ENCODE assay signal across 8 cellular contexts in the genomic region with DNA sequence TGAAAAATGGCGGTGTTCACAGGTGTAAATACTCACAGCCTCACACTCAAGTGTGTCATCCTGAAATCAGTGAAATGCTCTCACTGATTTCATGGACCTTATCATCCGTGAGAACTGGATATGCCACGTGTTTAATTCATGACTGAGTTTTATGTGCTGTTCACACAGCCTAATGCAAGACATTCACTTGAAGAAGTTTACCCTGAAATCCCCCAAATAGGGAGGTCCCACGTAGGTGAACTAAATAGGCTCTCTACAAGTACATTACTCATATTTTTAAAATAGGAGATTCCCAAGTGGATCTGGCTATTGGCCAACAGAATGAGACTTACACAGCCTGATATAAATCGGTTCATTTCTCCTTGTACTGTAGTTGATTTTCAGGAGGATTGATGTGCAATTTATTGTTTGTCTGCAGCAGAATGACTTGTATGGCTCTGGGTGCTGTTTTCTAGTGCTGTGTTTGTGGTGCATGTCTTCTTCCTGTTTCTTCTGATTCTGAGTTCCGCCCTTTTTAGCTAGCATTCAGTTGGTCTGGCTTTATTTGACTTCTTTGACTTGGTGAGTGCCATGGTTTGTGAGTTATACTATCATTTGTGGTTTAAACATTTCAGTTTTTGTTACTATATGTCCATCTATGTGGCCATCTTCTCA. TPM values are rescaled to one million over a fixed set of nuclear protein-coding genes. Genes with fewer than 3 reads are reported as not detected.
DNase-seq lines count a peak whose midpoint lies in the region; ATAC-seq and TF ChIP-seq lines count a peak whose summit lies in the region.

No MANE protein-coding gene starts in this region.

- ATAC-seq in HG03097 (IDR thresholded peaks at IDR 0.05; ENCODE audit: low FRiP score, unreplicated experiment): peak; percentile 37

- H3K36me3 ChIP-seq in spleen: no peaks in the 10 kb centered on the region

- H3K4me1 ChIP-seq in spleen: peaks cover 21 to 88% (median 64%) of the 10 kb centered on the region in 6 donors

- H3K27ac Mint-ChIP-seq in chondrocyte (ENCODE audit: unreplicated experiment): peak overlapping the region; percentile 53

- H3K9me3 Mint-ChIP-seq in chondrocyte (ENCODE audit: low read depth): peaks cover 10% of the 10 kb centered on the region

- peak; percentile 53 to 55 for DNase-seq in NCI-H524 (lab: John Stamatoyannopoulos, UW)
- no peak for DNase-seq in NCI-H524 treated with DMSO at 0.1 percent for 48 hours (lab: John Stamatoyannopoulos, UW)
- DNase-seq in chondrocyte (ENCODE audit: low spot score): no peak
- no peak for DNase-seq in spleen
- no peak for DNase-seq in NCI-H146 (lab: John Stamatoyannopoulos, UW)
- no peak for DNase-seq in central memory CD4-positive, alpha-beta T cell
- no peak for DNase-seq in HEK293T (ENCODE audit: extremely low spot score)

- CTCF ChIA-PET in HEK293T (lab: Yijun Ruan, JAX): no interaction called here

- peak overlapping the region in 2 of 8 donors; percentile 2 to 43 for H3K4me3 ChIP-seq in spleen

- peaks cover 3% of the 10 kb centered on the region for H3K36me3 Mint-ChIP-seq in chondrocyte (ENCODE audit: low read depth)

- H3K4me3 Mint-ChIP-seq in chondrocyte (ENCODE audit: unreplicated experiment): no peak overlapping the region

- H3K27me3 ChIP-seq in spleen (replicated peaks in 1 of 7): no peaks in the 10 kb centered on the region

- 56 to 58% (median 56%) methylated on average over 6 of the region's 6 CpGs for WGBS in spleen, 5 donors

- peak overlapping the region; percentile 11 to 84 (median 68) for H3K27ac ChIP-seq in spleen

- no peak for TF ChIP-seq CTCF in chondrocyte (IDR thresholded peaks at IDR 0.05)
- no peak for TF ChIP-seq CTCF in spleen (IDR thresholded peaks at IDR 0.05 in 8 of 11, conservative IDR thresholded peaks at IDR 0.05 in 3 of 11)

- TF ChIP-seq POLR2A in spleen (IDR thresholded peaks at IDR 0.05): no peak

- H3K9me3 ChIP-seq in spleen: peaks cover 0 to 11% (median 7%) of the 10 kb centered on the region in 8 donors

- peaks cover 80% of the 10 kb centered on the region for H3K4me1 Mint-ChIP-seq in chondrocyte (ENCODE audit: low read depth)

- intact Hi-C loops in spleen (cut with DNase I; ENCODE audit: low total_unique reads): no loop called here

- POLR2A ChIA-PET in HEK293T (lab: Yijun Ruan, JAX): interaction anchor here (3.3 kb wide), 1 partner anchor 12 kb away, joined by 13 read pairs; no protein-coding TSS in a partner anchor

- H3K27me3 Mint-ChIP-seq in chondrocyte (ENCODE audit: low read depth): no peaks in the 10 kb centered on the region

TF ChIP-seq in HEK293T, 16 proteins besides CTCF, POLR2A, EP300 and RAD21:
- TF ChIP-seq LEF1 (IDR thresholded peaks at IDR 0.05; ENCODE audit: borderline replicate concordance) (no peak), FOXA1 (IDR thresholded peaks at IDR 0.05) (no peak), SP1 (IDR thresholded peaks at IDR 0.05) (no peak), FOXK2 (IDR thresholded peaks at IDR 0.05) (no peak), ZNF384 (IDR thresholded peaks at IDR 0.05) (no peak), CTBP1 (IDR thresholded peaks at IDR 0.05; ENCODE audit: borderline replicate concordance) (no peak), ARNT (IDR thresholded peaks at IDR 0.05) (no peak), FOXM1 (IDR thresholded peaks at IDR 0.05; ENCODE audit: borderline replicate concordance) (no peak), NFRKB (IDR thresholded peaks at IDR 0.05) (no peak)
- TF ChIP-seq, protein P1, sequence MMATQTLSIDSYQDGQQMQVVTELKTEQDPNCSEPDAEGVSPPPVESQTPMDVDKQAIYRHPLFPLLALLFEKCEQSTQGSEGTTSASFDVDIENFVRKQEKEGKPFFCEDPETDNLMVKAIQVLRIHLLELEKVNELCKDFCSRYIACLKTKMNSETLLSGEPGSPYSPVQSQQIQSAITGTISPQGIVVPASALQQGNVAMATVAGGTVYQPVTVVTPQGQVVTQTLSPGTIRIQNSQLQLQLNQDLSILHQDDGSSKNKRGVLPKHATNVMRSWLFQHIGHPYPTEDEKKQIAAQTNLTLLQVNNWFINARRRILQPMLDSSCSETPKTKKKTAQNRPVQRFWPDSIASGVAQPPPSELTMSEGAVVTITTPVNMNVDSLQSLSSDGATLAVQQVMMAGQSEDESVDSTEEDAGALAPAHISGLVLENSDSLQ (IDR thresholded peaks at IDR 0.05): no peak

RNA-seq across cellular contexts. Expression of a gene that starts 25.1 kb away (rescaled TPM):
- total RNA-seq in chondrocyte: 200 to 271 TPM (median 217 TPM) in 3 replicates
- total RNA-seq in spleen: 100 to 1,000 TPM; 139 to 280 (median 214) TPM
- polyA plus RNA-seq in spleen: 10 to 100 TPM; 21.5 to 63.1 (median 55.2) TPM

Comparison
In these comparisons a context has a peak if more than half of its experiments do, and no peak if none do; other contexts are left out.
1. DNase-seq: peak in NCI-H524 (2 of 2); none in NCI-H524 treated with DMSO at 0.1 percent for 48 hours (single experiment), chondrocyte (single experiment), spleen (single experiment), NCI-H146 (single experiment), central memory CD4-positive, alpha-beta T cell (single experiment) and HEK293T (single experiment).